Comparison of ENCODE assay signal across 13 cellular contexts in genomic region chr1:70140894-70141293, GRCh38.
A peak's percentile ranks its signal among the peaks of the same experiment; 100 is the strongest.
DNase-seq lines count a peak whose midpoint lies in the region; TF ChIP-seq lines count a peak whose summit lies in the region.
"Had no signal": no experiment of that assay in that cellular context is flagged by ENCODE, and none has a peak within 500 bp of the region (broad histone marks: within the 10 kb centered on the region; RNA-seq: fewer than 3 reads in every experiment).

No MANE protein-coding gene starts in this region.

- in situ Hi-C loops in brain microvascular endothelial cell (cut with HindIII; ENCODE audit: low pct_ligation_motif_present, low sequenced_read_pairs): no loop called here

- intact Hi-C loops in tibial artery (cut with DNase I; ENCODE audit: low total_unique reads): no loop called here

- H3K4me1 ChIP-seq in Loucy (ENCODE audit: insufficient read depth, low read length, poor library complexity, severe bottlenecking): no peaks in the 10 kb centered on the region
- H3K4me1 ChIP-seq in tibial artery: peaks cover 0 to 28% (median 14%) of the 10 kb centered on the region in 4 donors

- no peak overlapping the region for H3K4me2 ChIP-seq in Loucy (ENCODE audit: low read depth, low read length, poor library complexity, severe bottlenecking)

- H3K4me3 Mint-ChIP-seq in immature natural killer cell: no peak overlapping the region
- H3K4me3 Mint-ChIP-seq: CD4-positive, CD25-positive, alpha-beta regulatory T cell; naive thymus-derived CD4-positive, alpha-beta T cell had no signal

- H3K4me1 Mint-ChIP-seq in immature natural killer cell: no peaks in the 10 kb centered on the region
- H3K4me1 Mint-ChIP-seq: CD4-positive, CD25-positive, alpha-beta regulatory T cell; naive thymus-derived CD4-positive, alpha-beta T cell had no signal

- no peak overlapping the region for H2AFZ ChIP-seq in Loucy (ENCODE audit: low read length)

- no peaks in the 10 kb centered on the region for H3K27me3 Mint-ChIP-seq in immature natural killer cell (ENCODE audit: low read depth in 3 of 3)
- H3K27me3 Mint-ChIP-seq: CD4-positive, CD25-positive, alpha-beta regulatory T cell had no signal

- no peaks in the 10 kb centered on the region for H3K79me2 ChIP-seq in Loucy (ENCODE audit: insufficient read depth, low read length)

- no peak overlapping the region for H3K9ac ChIP-seq in Loucy (ENCODE audit: low read depth, low read length, poor library complexity, severe bottlenecking)

- H3K9me3 Mint-ChIP-seq in immature natural killer cell: no peaks in the 10 kb centered on the region
- H3K9me3 Mint-ChIP-seq: CD4-positive, CD25-positive, alpha-beta regulatory T cell; naive thymus-derived CD4-positive, alpha-beta T cell had no signal

- no peak overlapping the region for H3K4me3 ChIP-seq in Loucy (ENCODE audit: low read length, poor library complexity, severe bottlenecking)
- no peak overlapping the region for H3K4me3 ChIP-seq in brain microvascular endothelial cell (ENCODE audit: low read depth, low read length)
- H3K4me3 ChIP-seq in tibial artery: no peak overlapping the region
- H3K4me3 ChIP-seq: ascending aorta had no signal

- H3K27ac ChIP-seq in brain microvascular endothelial cell (peak overlapping the region; percentile 28), tibial artery (peak overlapping the region; percentile 25 to 55)

- no peaks in the 10 kb centered on the region for H3K9me2 ChIP-seq in Loucy (replicated peaks; ENCODE audit: low read depth, low read length)

- H3K9me3 ChIP-seq in Loucy (ENCODE audit: insufficient read depth, low read depth, low read length) (no peaks in the 10 kb centered on the region), tibial artery (no peaks in the 10 kb centered on the region)
- H3K9me3 ChIP-seq: ascending aorta had no signal

- no peaks in the 10 kb centered on the region for H4K20me1 ChIP-seq in Loucy (ENCODE audit: insufficient read depth, low read length, poor library complexity, severe bottlenecking)

- H3K36me3 Mint-ChIP-seq in immature natural killer cell: peaks cover 0 to 6% (median 5%) of the 10 kb centered on the region in 3 donors
- H3K36me3 Mint-ChIP-seq: CD4-positive, CD25-positive, alpha-beta regulatory T cell; naive thymus-derived CD4-positive, alpha-beta T cell had no signal

- 0 out of 2 replicates have a peak, but pooled peaks cover 5% of the 10 kb centered on the region for H3K36me3 ChIP-seq in Loucy (ENCODE audit: insufficient read depth, low read length)
- no peaks in the 10 kb centered on the region for H3K36me3 ChIP-seq in brain microvascular endothelial cell (replicated peaks)
- peaks cover 0 to 14% (median 0%) of the 10 kb centered on the region in 3 donors for H3K36me3 ChIP-seq in tibial artery

- TF ChIP-seq CTCF in Loucy (conservative IDR thresholded peaks at IDR 0.05; ENCODE audit: low read length): peak; percentile 23; the same call in 1 of the 2 replicates
- TF ChIP-seq CTCF in brain microvascular endothelial cell (IDR thresholded peaks at IDR 0.05; ENCODE audit: low read depth, low read length, missing control alignments): no peak
- TF ChIP-seq CTCF in tibial artery (IDR thresholded peaks at IDR 0.05): no peak

- H3K27ac Mint-ChIP-seq in immature natural killer cell: no peak overlapping the region
- H3K27ac Mint-ChIP-seq: naive thymus-derived CD4-positive, alpha-beta T cell had no signal

- H3K27me3 ChIP-seq in Loucy (ENCODE audit: insufficient read depth, low read length, poor library complexity, severe bottlenecking) (no peaks in the 10 kb centered on the region), brain microvascular endothelial cell (replicated peaks) (no peaks in the 10 kb centered on the region), tibial artery (no peaks in the 10 kb centered on the region)
- H3K27me3 ChIP-seq: ascending aorta had no signal

- peak; percentile 7 for DNase-seq in brain microvascular endothelial cell
- peak; percentile 13 for DNase-seq in iPS-NIHi7 (ENCODE audit: extremely low spot score)
- no peak for DNase-seq in tibial artery
- DNase-seq in SW480 (ENCODE audit: low spot score): no peak
- no peak for DNase-seq in NCI-H345 treated with DMSO at 0.1 percent for 48 hours (lab: John Stamatoyannopoulos, UW; ENCODE audit: unreplicated experiment)
- no peak for DNase-seq in immature natural killer cell
- DNase-seq: activated CD4-positive, alpha-beta T cell treated with anti-CD3 and anti-CD28 coated beads for 1 hour; CD4-positive, CD25-positive, alpha-beta regulatory T cell; left ventricle myocardium superior; naive thymus-derived CD4-positive, alpha-beta T cell; stimulated activated naive CD4-positive, alpha-beta T cell had no signal

- 0 out of 2 replicates have a peak, but pooled peaks cover 4% of the 10 kb centered on the region for H3F3A ChIP-seq in Loucy (ENCODE audit: low read depth)

Comparison
In these comparisons a context has a peak if more than half of its experiments do, and no peak if none do; other contexts are left out.
1. DNase-seq: peak in brain microvascular endothelial cell (single experiment) and iPS-NIHi7 (single experiment); none in tibial artery (0 of 2), SW480 (single experiment), NCI-H345 treated with DMSO at 0.1 percent for 48 hours (single experiment) and immature natural killer cell (0 of 3).